8 cellular contexts compared by ENCODE assay signal in genomic region chr1:100249537-100250257, GRCh38. TPM values are rescaled to one million over a fixed set of nuclear protein-coding genes. Genes with fewer than 3 reads are reported as not detected.
DNase-seq lines count a peak whose midpoint lies in the region; ATAC-seq and TF ChIP-seq lines count a peak whose summit lies in the region.

Gene DBT, minus strand, starts transcription at chr1:100249834. Its CDS starts 14 bp downstream, at chr1:100249820.

- intact Hi-C loops in activated B cell treated with CpG ODN at 0.5 μM for 24 hours (cut with micrococcal nuclease) = loop anchor here (1.0 to 5.0 kb wide), 7 partner anchors 17 to 648 kb away; partner anchors contain the start of genes CDC14A, RTCA, SLC30A7 and TRMT13

- ATAC-seq in GM19023 (IDR thresholded peaks at IDR 0.05; ENCODE audit: unreplicated experiment) (peak; percentile 100), HG03196 (IDR thresholded peaks at IDR 0.05; ENCODE audit: unreplicated experiment) (peak; percentile 100), activated B cell treated with CpG ODN at 0.5 μM for 24 hours (ENCODE audit: low read depth) (peak; percentile 100)

- H3K36me3 Mint-ChIP-seq in activated B cell treated with CpG ODN at 0.5 μM for 24 hours (ENCODE audit: low read depth) = no peaks in the 10 kb centered on the region

- POLR2A ChIA-PET in activated B cell treated with CpG ODN at 0.5 μM for 24 hours (lab: Charles Lee) = interaction anchor here (0.5 to 4.6 kb wide), 10 partner anchors 10 to 645 kb away, joined by 3 to 36 read pairs (median 6); partner anchors contain the start of genes CDC14A, RTCA, SASS6 and SLC35A3

- peak within 1 kb of the TSS; percentile 85 for H3K4me3 ChIP-seq in AG09309 (ENCODE audit: control insufficient read depth, low read depth, low read length)

- CTCF ChIA-PET in activated B cell treated with CpG ODN at 0.5 μM for 24 hours (lab: Charles Lee) = interaction anchor here (0.7 kb wide), 1 partner anchor 108 kb away, joined by 3 read pairs; no protein-coding TSS in a partner anchor

- TF ChIP-seq CTCF in AG09309 (IDR thresholded peaks at IDR 0.05; ENCODE audit: control insufficient read depth, insufficient read depth, low read depth, low read length, missing control alignments) (no peak), activated B cell treated with CpG ODN at 0.5 μM for 24 hours (IDR thresholded peaks at IDR 0.05) (no peak)

- H3K4me3 Mint-ChIP-seq in activated B cell treated with CpG ODN at 0.5 μM for 24 hours = no peak within 1 kb of the TSS

- peak; percentile 73 for DNase-seq in AG09309 (ENCODE audit: low read depth)
- DNase-seq in NCI-H345 (lab: John Stamatoyannopoulos, UW) = peak; percentile 96
- peak; percentile 77 for DNase-seq in activated B cell treated with CpG ODN at 0.5 μM for 24 hours
- DNase-seq in central memory CD4-positive, alpha-beta T cell = peak; percentile 92
- DNase-seq in iris pigment epithelial cell (ENCODE audit: low read depth) = peak; percentile 97
- DNase-seq in stimulated activated CD4-positive, alpha-beta T cell treated with anti-CD3 and anti-CD28 coated beads, Interleukin-12 subunit alpha, Interleukin-12 subunit beta, amount 100 ng/mL, for 24 hours (ENCODE audit: low read depth in 2 of 2) = peak; percentile 88 to 91

- H3K27me3 Mint-ChIP-seq in activated B cell treated with CpG ODN at 0.5 μM for 24 hours = no peaks in the 10 kb centered on the region

- H3K4me1 Mint-ChIP-seq in activated B cell treated with CpG ODN at 0.5 μM for 24 hours = peaks cover 7% of the 10 kb centered on the region

- H3K27ac Mint-ChIP-seq in activated B cell treated with CpG ODN at 0.5 μM for 24 hours = no peak within 1 kb of the TSS

- no peaks in the 10 kb centered on the region for H3K9me3 Mint-ChIP-seq in activated B cell treated with CpG ODN at 0.5 μM for 24 hours

RNA-seq across cellular contexts. Expression of gene DBT, which starts in this region (rescaled TPM):
- 9.8 and 11.6 TPM in 2 replicates for total RNA-seq in activated B cell treated with CpG ODN at 0.5 μM for 24 hours

Comparison
In these comparisons a context has a peak if more than half of its experiments do, and no peak if none do; other contexts are left out.
1. Peak in every context shown above with its lines: DNase-seq, ATAC-seq and H3K4me3 ChIP-seq.